ENCODE assay signal across 24 cellular contexts in genomic region chr3:36303286-36303685, GRCh38.
"Had no signal": no experiment of that assay in that cellular context is flagged by ENCODE, and none has a peak within 500 bp of the region (broad histone marks: within the 10 kb centered on the region; RNA-seq: fewer than 3 reads in every experiment).

No MANE protein-coding gene starts in this region.

- FAIRE-seq: TTC549 had no signal

- DNase-seq: activated CD4-positive, alpha-beta T cell treated with anti-CD3 and anti-CD28 coated beads for 48 hours; activated CD4-positive, alpha-beta T cell treated with anti-CD3 and anti-CD28 coated beads, Interleukin-2, amount 50 U/mL, for 4 hours; activated CD4-positive, CD25-positive, alpha-beta regulatory T cell treated with anti-CD3 and anti-CD28 coated beads, Interleukin-2, amount 50 U/mL, for 72 hours; activated CD8-positive, alpha-beta memory T cell treated with anti-CD3 and anti-CD28 coated beads, Interleukin-2, amount 50 U/mL, for 48 hours; activated CD8-positive, alpha-beta T cell treated with anti-CD3 and anti-CD28 coated beads, Interleukin-2, amount 10 ng/mL, durations not matched to agents 7 days and 5 days; activated naive CD4-positive, alpha-beta T cell treated with anti-CD3 and anti-CD28 coated beads, Interleukin-2, amount 50 U/mL, for 16 hours; activated naive CD8-positive, alpha-beta T cell treated with anti-CD3 and anti-CD28 coated beads, Interleukin-2, amount 10 ng/mL, durations not matched to agents 7 days and 5 days; activated T-cell treated with anti-CD3 and anti-CD28 coated beads, Interleukin-2, amount 50 U/mL, for 1 hour; adrenal gland; anterior cingulate cortex; cerebellar nuclear complex; Karpas-422; NCI-H1048; NCI-H146; NCI-H187 treated with DMSO at 0.1 percent for 48 hours; NCI-H2081 treated with DMSO at 0.1 percent for 48 hours; NCI-H446; NCI-H524; Peyer's patch; SHP77 treated with DMSO at 0.1 percent for 48 hours; T-cell; T-helper 2 cell; T1000 had no signal

- H3K4me3 ChIP-seq: adrenal gland, Peyer's patch had no signal

- H3K27me3 ChIP-seq: adrenal gland, Peyer's patch had no signal

- ATAC-seq: activated CD8-positive, alpha-beta T cell treated with anti-CD3 and anti-CD28 coated beads, Interleukin-2, amount 10 ng/mL, durations not matched to agents 7 days and 5 days; T-cell had no signal

- H3K27ac ChIP-seq: adrenal gland, Peyer's patch had no signal

- H3K36me3 ChIP-seq: adrenal gland, Peyer's patch had no signal

- H3K4me1 ChIP-seq: adrenal gland, Peyer's patch had no signal

- H3K9me3 ChIP-seq: adrenal gland, Peyer's patch had no signal
